Comparison of ENCODE assay signal across 14 cellular contexts in the genomic region with DNA sequence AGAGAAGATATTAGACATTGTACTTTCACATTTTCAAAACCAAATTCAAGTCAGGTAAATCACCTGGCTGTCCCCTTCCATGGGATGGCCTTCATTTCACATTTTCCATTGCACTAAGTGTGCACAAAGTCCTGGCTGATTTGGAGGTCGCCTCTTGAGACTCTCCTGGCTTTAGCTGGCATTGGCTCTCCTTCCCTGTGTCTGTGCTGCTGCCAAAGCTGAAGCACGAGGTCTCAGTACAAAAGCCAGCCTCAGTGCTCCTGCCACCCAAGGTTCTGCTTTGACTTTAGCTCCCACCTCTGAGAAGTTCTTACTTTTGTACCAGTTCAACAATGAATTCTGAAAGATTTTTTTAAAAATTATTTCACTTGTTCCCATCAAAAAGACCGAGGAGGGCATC.
"Had no signal": no experiment of that assay in that cellular context is flagged by ENCODE, and none has a peak within 500 bp of the region (broad histone marks: within the 10 kb centered on the region; RNA-seq: fewer than 3 reads in every experiment).

No MANE protein-coding gene starts in this region.

- ATAC-seq: activated naive CD4-positive, alpha-beta T cell treated with anti-CD3 and anti-CD28 coated beads, Interleukin-2, amount 50 U/mL, for 72 hours; left colon; stimulated activated naive B cell treated with anti-CD40 and anti-IgM and Interleukin-4, amounts not matched to agents 10 μg/mL and 1 μg/mL and 100 μg/mL, for 72 hours; WTC11 had no signal

- H3K27ac ChIP-seq: adrenal gland, thyroid gland had no signal

- H3K9me3 ChIP-seq: adrenal gland, thyroid gland had no signal

- H3K36me3 ChIP-seq: adrenal gland, thyroid gland had no signal

- DNase-seq: activated CD4-positive, alpha-beta memory T cell treated with anti-CD3 and anti-CD28 coated beads for 36 hours; activated CD4-positive, alpha-beta T cell treated with anti-CD3 and anti-CD28 coated beads for 4 hours; activated gamma-delta T cell treated with Interleukin-2 at 50 U/mL for 16 hours; activated T-cell treated with anti-CD3 and anti-CD28 coated beads for 4 hours; islet precursor cell; left colon; posterior cingulate gyrus; stimulated activated naive B cell treated with anti-CD40 and anti-IgM and Interleukin-4, amounts not matched to agents 10 μg/mL and 1 μg/mL and 100 μg/mL, for 72 hours; thyroid gland had no signal

- H3K4me3 ChIP-seq: adrenal gland, dorsolateral prefrontal cortex, lung, thyroid gland had no signal

- H3K4me1 ChIP-seq: adrenal gland, thyroid gland had no signal

- H3K27me3 ChIP-seq: adrenal gland, thyroid gland had no signal
